In the genomic region with DNA sequence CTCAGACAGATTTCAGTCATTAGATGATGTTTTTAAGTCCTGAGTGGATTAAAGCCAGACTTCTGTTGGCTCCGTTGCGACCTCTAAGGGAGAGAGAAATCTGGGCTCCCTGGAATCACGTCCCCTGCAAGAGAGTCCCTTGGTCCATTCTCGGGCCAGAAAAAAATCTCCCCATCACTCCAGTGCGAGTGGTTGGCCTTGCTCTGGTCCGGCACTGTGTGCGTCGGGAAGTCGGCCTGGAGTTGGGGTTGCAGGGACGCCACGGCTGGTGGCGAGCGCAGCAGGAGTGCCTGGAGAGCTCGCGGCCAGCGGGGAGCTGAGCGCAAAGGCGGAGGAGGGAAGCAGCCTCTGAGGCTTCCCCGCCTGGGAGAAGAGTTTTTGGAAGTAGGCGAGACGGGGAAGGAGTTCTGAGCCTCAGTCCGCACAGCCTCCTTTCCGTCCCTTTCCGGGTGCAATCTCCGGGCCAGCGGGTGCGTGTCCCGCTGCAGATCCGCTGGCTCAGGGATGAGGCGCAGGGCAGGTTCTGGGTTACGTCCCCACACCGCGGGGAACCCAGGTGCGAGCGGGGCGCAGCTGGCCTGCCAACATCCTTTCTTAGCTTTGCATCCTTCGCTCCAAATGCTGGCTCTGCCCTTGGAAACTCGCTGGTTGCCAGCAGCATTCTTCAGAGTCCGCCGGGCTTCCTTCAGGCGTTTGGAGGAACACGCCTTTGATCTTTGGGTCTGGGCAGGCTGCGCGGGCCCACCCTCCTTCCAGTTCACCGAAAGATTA, we compare ENCODE assay signal across 10 cellular contexts. TPM values are rescaled to one million over a fixed set of nuclear protein-coding genes. Genes with fewer than 3 reads are reported as not detected.
DNase-seq lines count a peak whose midpoint lies in the region; ATAC-seq and TF ChIP-seq lines count a peak whose summit lies in the region.
"Had no signal": no experiment of that assay in that cellular context is flagged by ENCODE, and none has a peak within 500 bp of the region (broad histone marks: within the 10 kb centered on the region; RNA-seq: fewer than 3 reads in every experiment).

No MANE protein-coding gene starts in this region.

- no peaks in the 10 kb centered on the region for H3K9me3 Mint-ChIP-seq in WTC11

- TF ChIP-seq CTCF in WTC11 (IDR thresholded peaks at IDR 0.05) (no peak), right atrium auricular region (IDR thresholded peaks at IDR 0.05) (no peak), parathyroid adenoma (IDR thresholded peaks at IDR 0.05) (no peak)

- peaks cover 80% of the 10 kb centered on the region for H3K27me3 Mint-ChIP-seq in WTC11 (ENCODE audit: low read depth)

- DNase-seq in AG20443 (ENCODE audit: low spot score) (peak; percentile 49), WTC11 (ENCODE audit: low spot score) (peak; percentile 48), right atrium auricular region (ENCODE audit: low spot score) (no peak), mesenteric fat pad (ENCODE audit: low spot score) (no peak), NCI-H1436 treated with DMSO at 0.1 percent for 48 hours (lab: John Stamatoyannopoulos, UW) (no peak), pons (ENCODE audit: low spot score) (no peak)
- DNase-seq: NCI-H2171 had no signal

- peaks cover 34% of the 10 kb centered on the region for H3K4me1 Mint-ChIP-seq in WTC11

- H3K4me1 ChIP-seq in right atrium auricular region: peaks cover 0 to 34% of the 10 kb centered on the region in 2 donors
- no peaks in the 10 kb centered on the region for H3K4me1 ChIP-seq in parathyroid adenoma

- no peaks in the 10 kb centered on the region for H3K36me3 ChIP-seq in right atrium auricular region
- no peaks in the 10 kb centered on the region for H3K36me3 ChIP-seq in parathyroid adenoma (ENCODE audit: control insufficient read depth, insufficient read depth, low read length)

- H3K36me3 Mint-ChIP-seq in WTC11: no peaks in the 10 kb centered on the region

- H3K9me3 ChIP-seq in right atrium auricular region (no peaks in the 10 kb centered on the region), parathyroid adenoma (ENCODE audit: control insufficient read depth, low read length) (no peaks in the 10 kb centered on the region)

- no peak overlapping the region for H3K9ac ChIP-seq in parathyroid adenoma

- H3K27me3 ChIP-seq in right atrium auricular region: peaks cover 6 to 40% of the 10 kb centered on the region in 2 donors
- H3K27me3 ChIP-seq in parathyroid adenoma (ENCODE audit: control insufficient read depth, insufficient read depth, low read length): no peaks in the 10 kb centered on the region

- CTCF ChIA-PET in WTC11 (lab: Charles Lee): interaction anchor here (1.0 to 1.9 kb wide), 6 partner anchors 21 to 201 kb away, joined by 3 to 6 read pairs (median 4); no protein-coding TSS in a partner anchor

- ATAC-seq in WTC11 (peak; percentile 23), GM18909 (IDR thresholded peaks at IDR 0.05; ENCODE audit: poor library complexity, unreplicated experiment) (no peak)

- H3K4me2 ChIP-seq in parathyroid adenoma (ENCODE audit: low read length): no peak overlapping the region

- no peaks in the 10 kb centered on the region for H3K79me2 ChIP-seq in parathyroid adenoma

- peak overlapping the region; percentile 79 for H3K4me3 Mint-ChIP-seq in WTC11

- peak overlapping the region; percentile 58 to 81 for H3K27ac ChIP-seq in right atrium auricular region
- no peak overlapping the region for H3K27ac ChIP-seq in parathyroid adenoma

- H3K27ac Mint-ChIP-seq in WTC11: no peak overlapping the region

- POLR2A ChIA-PET in WTC11 (lab: Charles Lee): no interaction called here

- H3K4me3 ChIP-seq in right atrium auricular region (peak overlapping the region; percentile 4 to 42), parathyroid adenoma (ENCODE audit: low read depth, low read length) (no peak overlapping the region)

- peak overlapping the region; percentile 20 for H2AFZ ChIP-seq in parathyroid adenoma

TF ChIP-seq in WTC11, 78 proteins besides CTCF, POLR2A, EP300 and RAD21:
- TF ChIP-seq, protein P1, sequence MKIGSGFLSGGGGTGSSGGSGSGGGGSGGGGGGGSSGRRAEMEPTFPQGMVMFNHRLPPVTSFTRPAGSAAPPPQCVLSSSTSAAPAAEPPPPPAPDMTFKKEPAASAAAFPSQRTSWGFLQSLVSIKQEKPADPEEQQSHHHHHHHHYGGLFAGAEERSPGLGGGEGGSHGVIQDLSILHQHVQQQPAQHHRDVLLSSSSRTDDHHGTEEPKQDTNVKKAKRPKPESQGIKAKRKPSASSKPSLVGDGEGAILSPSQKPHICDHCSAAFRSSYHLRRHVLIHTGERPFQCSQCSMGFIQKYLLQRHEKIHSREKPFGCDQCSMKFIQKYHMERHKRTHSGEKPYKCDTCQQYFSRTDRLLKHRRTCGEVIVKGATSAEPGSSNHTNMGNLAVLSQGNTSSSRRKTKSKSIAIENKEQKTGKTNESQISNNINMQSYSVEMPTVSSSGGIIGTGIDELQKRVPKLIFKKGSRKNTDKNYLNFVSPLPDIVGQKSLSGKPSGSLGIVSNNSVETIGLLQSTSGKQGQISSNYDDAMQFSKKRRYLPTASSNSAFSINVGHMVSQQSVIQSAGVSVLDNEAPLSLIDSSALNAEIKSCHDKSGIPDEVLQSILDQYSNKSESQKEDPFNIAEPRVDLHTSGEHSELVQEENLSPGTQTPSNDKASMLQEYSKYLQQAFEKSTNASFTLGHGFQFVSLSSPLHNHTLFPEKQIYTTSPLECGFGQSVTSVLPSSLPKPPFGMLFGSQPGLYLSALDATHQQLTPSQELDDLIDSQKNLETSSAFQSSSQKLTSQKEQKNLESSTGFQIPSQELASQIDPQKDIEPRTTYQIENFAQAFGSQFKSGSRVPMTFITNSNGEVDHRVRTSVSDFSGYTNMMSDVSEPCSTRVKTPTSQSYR (CRISPR knock-in tag; IDR thresholded peaks at IDR 0.05): no peak
- TF ChIP-seq, protein P2, sequence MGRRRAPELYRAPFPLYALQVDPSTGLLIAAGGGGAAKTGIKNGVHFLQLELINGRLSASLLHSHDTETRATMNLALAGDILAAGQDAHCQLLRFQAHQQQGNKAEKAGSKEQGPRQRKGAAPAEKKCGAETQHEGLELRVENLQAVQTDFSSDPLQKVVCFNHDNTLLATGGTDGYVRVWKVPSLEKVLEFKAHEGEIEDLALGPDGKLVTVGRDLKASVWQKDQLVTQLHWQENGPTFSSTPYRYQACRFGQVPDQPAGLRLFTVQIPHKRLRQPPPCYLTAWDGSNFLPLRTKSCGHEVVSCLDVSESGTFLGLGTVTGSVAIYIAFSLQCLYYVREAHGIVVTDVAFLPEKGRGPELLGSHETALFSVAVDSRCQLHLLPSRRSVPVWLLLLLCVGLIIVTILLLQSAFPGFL (CRISPR knock-in tag; IDR thresholded peaks at IDR 0.05; ENCODE audit: borderline replicate concordance): no peak
- TF ChIP-seq ZNF423 (CRISPR knock-in tag; IDR thresholded peaks at IDR 0.05) (peak; percentile 42; the same call in 1 of the 2 replicates), ZBTB21 (CRISPR knock-in tag; IDR thresholded peaks at IDR 0.05; ENCODE audit: borderline replicate concordance) (no peak), ETV6 (CRISPR knock-in tag; IDR thresholded peaks at IDR 0.05) (0 out of 2 replicates have a peak, but pooled peaks have one; percentile 37)
- TF ChIP-seq, protein P3, sequence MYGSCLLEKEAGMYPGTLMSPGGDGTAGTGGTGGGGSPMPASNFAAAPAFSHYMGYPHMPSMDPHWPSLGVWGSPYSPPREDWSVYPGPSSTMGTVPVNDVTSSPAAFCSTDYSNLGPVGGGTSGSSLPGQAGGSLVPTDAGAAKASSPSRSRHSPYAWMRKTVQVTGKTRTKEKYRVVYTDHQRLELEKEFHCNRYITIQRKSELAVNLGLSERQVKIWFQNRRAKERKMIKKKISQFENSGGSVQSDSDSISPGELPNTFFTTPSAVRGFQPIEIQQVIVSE (CRISPR knock-in tag; IDR thresholded peaks at IDR 0.05; ENCODE audit: borderline replicate concordance): no peak

RNA-seq across cellular contexts. Expression of a gene that starts 6.8 kb away (rescaled TPM):
- 0.11 to 0.22 TPM (median 0.14 TPM) in 3 replicates for total RNA-seq in WTC11 (2021)
- 10 to 100 TPM in 1 of 2 donors, 1 to 10 TPM in 1; 7.5 to 16.5 TPM for total RNA-seq in right atrium auricular region
- total RNA-seq in mesenteric fat pad: 5.2 TPM
- total RNA-seq: mononuclear cell had no signal

RNA-seq across cellular contexts. Expression of a gene that starts 57.3 kb away (rescaled TPM):
- 39.8 to 44.0 TPM (median 42.1 TPM) in 3 replicates for total RNA-seq in WTC11 (2021)
- total RNA-seq in right atrium auricular region: 10 to 100 TPM; 18.9 to 22.6 TPM
- total RNA-seq in mesenteric fat pad: 16.5 TPM

Comparison
In these comparisons a context has a peak if more than half of its experiments do, and no peak if none do; other contexts are left out.
1. DNase-seq: peak in AG20443 (single experiment) and WTC11 (single experiment); none in right atrium auricular region (single experiment), mesenteric fat pad (single experiment), NCI-H1436 treated with DMSO at 0.1 percent for 48 hours (single experiment) and pons (single experiment).